Comparison of ENCODE assay signal across 19 cellular contexts in the genomic region with DNA sequence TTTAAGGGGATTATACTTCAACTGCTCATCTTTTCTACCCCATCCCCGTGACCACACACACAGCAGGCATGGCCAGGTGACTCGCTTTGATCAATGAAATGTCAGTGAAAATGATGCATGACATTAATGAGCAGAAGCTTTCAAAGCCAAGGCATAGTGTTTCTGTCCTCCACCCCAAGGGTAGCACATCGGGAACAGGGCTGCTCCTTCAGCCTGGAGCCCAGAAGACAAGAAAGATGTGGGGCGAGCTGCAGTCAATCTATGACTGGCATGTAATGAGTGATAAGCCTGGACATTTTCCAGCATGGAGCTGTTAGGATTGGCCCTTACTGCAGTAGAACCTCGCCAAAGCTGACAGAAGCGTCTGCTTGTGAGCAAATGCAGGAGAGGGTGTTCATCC.
DNase-seq lines count a peak whose midpoint lies in the region; ATAC-seq and TF ChIP-seq lines count a peak whose summit lies in the region.
"Had no signal": no experiment of that assay in that cellular context is flagged by ENCODE, and none has a peak within 500 bp of the region (broad histone marks: within the 10 kb centered on the region; RNA-seq: fewer than 3 reads in every experiment).

No MANE protein-coding gene starts in this region.

- no peaks in the 10 kb centered on the region for H3K4me1 ChIP-seq in endodermal cell (ENCODE audit: control insufficient read depth, insufficient read depth, low read length)
- no peaks in the 10 kb centered on the region for H3K4me1 ChIP-seq in lung (ENCODE audit: control insufficient read depth in 2 of 2, insufficient read depth in 2 of 2, low read length in 2 of 2)
- H3K4me1 ChIP-seq in sigmoid colon, result no peaks in the 10 kb centered on the region
- H3K4me1 ChIP-seq: BE2C had no signal

- H3K27me3 ChIP-seq in endodermal cell (ENCODE audit: control insufficient read depth, insufficient read depth, low read length, poor library complexity, severe bottlenecking), result no peaks in the 10 kb centered on the region
- no peaks in the 10 kb centered on the region for H3K27me3 ChIP-seq in lung (ENCODE audit: control insufficient read depth, insufficient read depth)
- no peaks in the 10 kb centered on the region for H3K27me3 ChIP-seq in sigmoid colon
- H3K27me3 ChIP-seq: BE2C had no signal

- peaks cover 3% of the 10 kb centered on the region for H3K27me3 Mint-ChIP-seq in endodermal cell (ENCODE audit: insufficient read depth)
- no peaks in the 10 kb centered on the region for H3K27me3 Mint-ChIP-seq in natural killer cell treated with Interleukin-12 subunit alpha and Interleukin-12 subunit beta and Interleukin-15 and Interleukin-18, amount 100 ng/mL, for 72 hours
- H3K27me3 Mint-ChIP-seq: CD4-positive, CD25-positive, alpha-beta regulatory T cell; IgD-negative memory B cell had no signal

- TF ChIP-seq CTCF in endodermal cell (conservative IDR thresholded peaks at IDR 0.05) (no peak), lung (IDR thresholded peaks at IDR 0.05; ENCODE audit: control extremely low read depth, extremely low read depth) (no peak), sigmoid colon (IDR thresholded peaks at IDR 0.05) (no peak)

- intact Hi-C loops in sigmoid colon (cut with DNase I), result no loop called here

- no peaks in the 10 kb centered on the region for H3K4me1 Mint-ChIP-seq in endodermal cell
- H3K4me1 Mint-ChIP-seq in natural killer cell treated with Interleukin-12 subunit alpha and Interleukin-12 subunit beta and Interleukin-15 and Interleukin-18, amount 100 ng/mL, for 72 hours (ENCODE audit: low read depth in 2 of 2), result no peaks in the 10 kb centered on the region
- H3K4me1 Mint-ChIP-seq: CD4-positive, CD25-positive, alpha-beta regulatory T cell; CD8-positive, alpha-beta memory T cell; IgD-negative memory B cell had no signal

- H3K27ac ChIP-seq in endodermal cell (ENCODE audit: low read depth, low read length), result no peak overlapping the region
- no peak overlapping the region for H3K27ac ChIP-seq in lung (ENCODE audit: low read depth in 1 of 2, low read length in 1 of 2)
- no peak overlapping the region for H3K27ac ChIP-seq in sigmoid colon

- no peak overlapping the region for H3K9ac ChIP-seq in endodermal cell (ENCODE audit: extremely low read depth, low read length, poor library complexity, severe bottlenecking)

- H3K36me3 Mint-ChIP-seq in endodermal cell (ENCODE audit: low read depth), result no peaks in the 10 kb centered on the region
- peaks cover 2% of the 10 kb centered on the region for H3K36me3 Mint-ChIP-seq in natural killer cell treated with Interleukin-12 subunit alpha and Interleukin-12 subunit beta and Interleukin-15 and Interleukin-18, amount 100 ng/mL, for 72 hours
- H3K36me3 Mint-ChIP-seq: CD4-positive, CD25-positive, alpha-beta regulatory T cell; CD8-positive, alpha-beta memory T cell; IgD-negative memory B cell had no signal

- no peak for ATAC-seq in lung (ENCODE audit: insufficient read depth, low FRiP score)
- no peak for ATAC-seq in HG03469 (IDR thresholded peaks at IDR 0.05; ENCODE audit: unreplicated experiment)
- ATAC-seq in natural killer cell treated with Interleukin-12 subunit alpha and Interleukin-12 subunit beta and Interleukin-15 and Interleukin-18, amount 100 ng/mL, for 72 hours, result no peak
- ATAC-seq: HepG2 had no signal

- H3K4me3 ChIP-seq in endodermal cell (ENCODE audit: low read length) (no peak overlapping the region), lung (no peak overlapping the region), sigmoid colon (no peak overlapping the region)

- H3K36me3 ChIP-seq in endodermal cell (ENCODE audit: control insufficient read depth, insufficient read depth, low read length) (no peaks in the 10 kb centered on the region), lung (ENCODE audit: control insufficient read depth in 2 of 2, insufficient read depth in 2 of 2, low read length in 2 of 2) (no peaks in the 10 kb centered on the region), sigmoid colon (no peaks in the 10 kb centered on the region)
- H3K36me3 ChIP-seq: BE2C had no signal

- TF ChIP-seq EP300 in sigmoid colon (IDR thresholded peaks at IDR 0.05), result no peak

- TF ChIP-seq POLR2A in sigmoid colon (IDR thresholded peaks at IDR 0.05), result no peak

- 92 to 100% methylated on average over 2 to 6 of the region's 6 CpGs for WGBS in endodermal cell (ENCODE audit: insufficient coverage in 1 of 2, insufficient read length in 1 of 2), 2 experiments
- WGBS in lung, 2 donors, result 82 to 86% methylated on average over 6 of the region's 6 CpGs
- 78 to 82% methylated on average over 6 of the region's 6 CpGs for WGBS in sigmoid colon, 2 donors

- H3K27ac Mint-ChIP-seq in endodermal cell, result no peak overlapping the region
- no peak overlapping the region for H3K27ac Mint-ChIP-seq in natural killer cell treated with Interleukin-12 subunit alpha and Interleukin-12 subunit beta and Interleukin-15 and Interleukin-18, amount 100 ng/mL, for 72 hours
- H3K27ac Mint-ChIP-seq: CD4-positive, CD25-positive, alpha-beta regulatory T cell; CD8-positive, alpha-beta memory T cell; H9; IgD-negative memory B cell had no signal

- H3K9me3 ChIP-seq in endodermal cell (ENCODE audit: control insufficient read depth, low read length) (peaks cover 1% of the 10 kb centered on the region), lung (ENCODE audit: control insufficient read depth in 2 of 2, insufficient read depth in 1 of 2, low read length in 1 of 2) (peaks cover 2 to 9% of the 10 kb centered on the region in 2 donors), sigmoid colon (peaks cover 0 to under 1% (median 0%) of the 10 kb centered on the region in 4 donors)

- peaks cover under 1% of the 10 kb centered on the region for H3K9me3 Mint-ChIP-seq in endodermal cell
- peaks cover 2% of the 10 kb centered on the region for H3K9me3 Mint-ChIP-seq in natural killer cell treated with Interleukin-12 subunit alpha and Interleukin-12 subunit beta and Interleukin-15 and Interleukin-18, amount 100 ng/mL, for 72 hours

- DNase-seq in endodermal cell, result peak; percentile 16
- DNase-seq in lung (ENCODE audit: low spot score), result peak; percentile 14
- peak; percentile 26 for DNase-seq in sigmoid colon
- DNase-seq in NCI-H82 (lab: John Stamatoyannopoulos, UW), result no peak
- no peak for DNase-seq in effector CD4-positive, alpha-beta T cell
- no peak for DNase-seq in natural killer cell treated with Interleukin-12 subunit alpha and Interleukin-12 subunit beta and Interleukin-15 and Interleukin-18, amount 100 ng/mL, for 72 hours (ENCODE audit: low spot score)
- DNase-seq: ACHN; BE2C; C1 segment of cervical spinal cord; CD4-positive, CD25-positive, alpha-beta regulatory T cell; CD8-positive, alpha-beta memory T cell; COR-L47; DMS 273 treated with DMSO at 0.1 percent for 48 hours; DMS53; GOT3; H9 had no signal

- H3K4me3 Mint-ChIP-seq in endodermal cell, result no peak overlapping the region
- no peak overlapping the region for H3K4me3 Mint-ChIP-seq in natural killer cell treated with Interleukin-12 subunit alpha and Interleukin-12 subunit beta and Interleukin-15 and Interleukin-18, amount 100 ng/mL, for 72 hours
- H3K4me3 Mint-ChIP-seq: CD4-positive, CD25-positive, alpha-beta regulatory T cell; CD8-positive, alpha-beta memory T cell; H9; IgD-negative memory B cell had no signal

Comparison
In these comparisons a context has a peak if more than half of its experiments do, and no peak if none do; other contexts are left out.
1. DNase-seq: peak in endodermal cell (single experiment), lung (single experiment) and sigmoid colon (single experiment); none in NCI-H82 (single experiment), effector CD4-positive, alpha-beta T cell (single experiment) and natural killer cell treated with Interleukin-12 subunit alpha and Interleukin-12 subunit beta and Interleukin-15 and Interleukin-18, amount 100 ng/mL, for 72 hours (single experiment).